Comparison of ENCODE assay signal across 14 cellular contexts in genomic region chr9:35651964-35652828, GRCh38. TPM values are rescaled to one million over a fixed set of nuclear protein-coding genes. Genes with fewer than 3 reads are reported as not detected.
DNase-seq lines count a peak whose midpoint lies in the region; ATAC-seq, FAIRE-seq and TF ChIP-seq lines count a peak whose summit lies in the region.
"Had no signal": no experiment of that assay in that cellular context is flagged by ENCODE, and none has a peak within 500 bp of the region (broad histone marks: within the 10 kb centered on the region; RNA-seq: fewer than 3 reads in every experiment).

No MANE protein-coding gene starts in this region.

- no peaks in the 10 kb centered on the region for H3K9me3 Mint-ChIP-seq in activated CD4-positive, alpha-beta memory T cell treated with anti-CD3 and anti-CD28 coated beads, Interleukin-2, amount 10 ng/mL, durations not matched to agents 7 days and 5 days
- H3K9me3 Mint-ChIP-seq: immature natural killer cell had no signal

- H3K27me3 ChIP-seq in neuronal stem cell (ENCODE audit: control insufficient read depth in 3 of 3, insufficient read depth in 3 of 3, low read depth in 1 of 3, low read length in 3 of 3): no peaks in the 10 kb centered on the region
- H3K27me3 ChIP-seq: thyroid gland had no signal

- no peak overlapping the region for H3K18ac ChIP-seq in neuronal stem cell (ENCODE audit: low read length)

- no peak for TF ChIP-seq EP300 in A549 (IDR thresholded peaks at IDR 0.05)

- no peak for TF ChIP-seq CTCF in A549 (IDR thresholded peaks at IDR 0.05)

- no peak overlapping the region for H4K8ac ChIP-seq in neuronal stem cell (ENCODE audit: low read depth, low read length)

- no peaks in the 10 kb centered on the region for H3K79me1 ChIP-seq in neuronal stem cell (ENCODE audit: low read depth, low read length)

- H2BK12ac ChIP-seq in neuronal stem cell (ENCODE audit: low read length): no peak overlapping the region

- no peaks in the 10 kb centered on the region for H3K27me3 Mint-ChIP-seq in activated CD4-positive, alpha-beta memory T cell treated with anti-CD3 and anti-CD28 coated beads, Interleukin-2, amount 10 ng/mL, durations not matched to agents 7 days and 5 days

- H3K36me3 ChIP-seq in neuronal stem cell (replicated peaks in 1 of 2; ENCODE audit: control insufficient read depth in 2 of 2, insufficient read depth in 2 of 2, low read length in 2 of 2): no peaks in the 10 kb centered on the region
- H3K36me3 ChIP-seq: thyroid gland had no signal

- H3K4me1 ChIP-seq in A549 (peaks cover 28% of the 10 kb centered on the region), neuronal stem cell (ENCODE audit: control insufficient read depth in 2 of 2, insufficient read depth in 1 of 2, low read depth in 1 of 2, low read length in 2 of 2) (peaks cover 3 to 5% of the 10 kb centered on the region in 2 donors)

- H3K4me1 Mint-ChIP-seq in activated CD4-positive, alpha-beta memory T cell treated with anti-CD3 and anti-CD28 coated beads, Interleukin-2, amount 10 ng/mL, durations not matched to agents 7 days and 5 days: peaks cover 57% of the 10 kb centered on the region

- H4K91ac ChIP-seq in neuronal stem cell (ENCODE audit: low read depth, low read length, poor library complexity): no peak overlapping the region

- POLR2A ChIA-PET in A549 (lab: Yijun Ruan, JAX): interaction anchor here (0.6 kb wide), 2 partner anchors 32 to 48 kb away, joined by 3 read pairs; no protein-coding TSS in a partner anchor
- POLR2A ChIA-PET in activated CD4-positive, alpha-beta memory T cell treated with anti-CD3 and anti-CD28 coated beads, Interleukin-2, amount 10 ng/mL, durations not matched to agents 7 days and 5 days (lab: Charles Lee): interaction anchor here (0.6 to 8.7 kb wide), 5 partner anchors 9 to 307 kb away, joined by 3 to 257 read pairs (median 85); partner anchors contain the start of genes ARHGEF39, CCDC107, CD72 and CREB3

- H2BK15ac ChIP-seq in neuronal stem cell (ENCODE audit: low read length): no peak overlapping the region

- H3K36me3 Mint-ChIP-seq in activated CD4-positive, alpha-beta memory T cell treated with anti-CD3 and anti-CD28 coated beads, Interleukin-2, amount 10 ng/mL, durations not matched to agents 7 days and 5 days (ENCODE audit: low read depth): peaks cover 31% of the 10 kb centered on the region
- H3K36me3 Mint-ChIP-seq: immature natural killer cell had no signal

- no peak overlapping the region for H3K9ac ChIP-seq in neuronal stem cell (ENCODE audit: low read depth, low read length, poor library complexity)

- no peak overlapping the region for H2AK5ac ChIP-seq in neuronal stem cell (ENCODE audit: low read depth, low read length)

- H2AFZ ChIP-seq in neuronal stem cell (ENCODE audit: low read length): no peak overlapping the region

- H3K4me2 ChIP-seq in A549: peak overlapping the region; percentile 73
- no peak overlapping the region for H3K4me2 ChIP-seq in neuronal stem cell (ENCODE audit: insufficient read depth, low read length, poor library complexity, severe bottlenecking)

- FAIRE-seq in A549 (lab: Jason Lieb, UNC): no peak

- H3K14ac ChIP-seq in neuronal stem cell (ENCODE audit: low read length): no peak overlapping the region

- no peak overlapping the region for H2BK5ac ChIP-seq in neuronal stem cell (ENCODE audit: low read length)

- CTCF ChIA-PET in A549 (lab: Yijun Ruan, JAX): interaction anchor here (0.9 to 1.0 kb wide), 2 partner anchors 43 to 87 kb away, joined by 4 to 6 read pairs; no protein-coding TSS in a partner anchor
- CTCF ChIA-PET in activated CD4-positive, alpha-beta memory T cell treated with anti-CD3 and anti-CD28 coated beads, Interleukin-2, amount 10 ng/mL, durations not matched to agents 7 days and 5 days (lab: Charles Lee): no interaction called here

- H2BK120ac ChIP-seq in neuronal stem cell (ENCODE audit: low read depth, low read length): no peak overlapping the region

- ATAC-seq in A549 (peak; percentile 53 to 65; a peak in 5 of 6 replicates), GM18498 (IDR thresholded peaks at IDR 0.05; ENCODE audit: unreplicated experiment) (no peak), GM19324 (IDR thresholded peaks at IDR 0.05; ENCODE audit: low FRiP score, unreplicated experiment) (no peak)

- H3K4ac ChIP-seq in neuronal stem cell (ENCODE audit: low read length): no peak overlapping the region

- H3K9me3 ChIP-seq in A549: no peaks in the 10 kb centered on the region
- H3K9me3 ChIP-seq in neuronal stem cell (replicated peaks in 1 of 2; ENCODE audit: control insufficient read depth in 2 of 2, insufficient read depth in 1 of 2, low read depth in 1 of 2, low read length in 2 of 2): no peaks in the 10 kb centered on the region
- H3K9me3 ChIP-seq: thyroid gland had no signal

- peak overlapping the region; percentile 88 for H3K4me3 Mint-ChIP-seq in activated CD4-positive, alpha-beta memory T cell treated with anti-CD3 and anti-CD28 coated beads, Interleukin-2, amount 10 ng/mL, durations not matched to agents 7 days and 5 days
- H3K4me3 Mint-ChIP-seq: immature natural killer cell had no signal

- TF ChIP-seq RAD21 in A549 (conservative IDR thresholded peaks at IDR 0.05 in 1 of 2, IDR thresholded peaks at IDR 0.05 in 1 of 2): no peak

- H3K4me3 ChIP-seq in A549 (no peak overlapping the region), neuronal stem cell (ENCODE audit: low read length in 2 of 2) (no peak overlapping the region)
- H3K4me3 ChIP-seq: skin epidermis, thyroid gland had no signal

- peak in 1 of 2 experiments; percentile 75 for DNase-seq in A549 (ENCODE audit: low read depth in 1 of 2, low spot score in 1 of 2)
- DNase-seq in HT-29 (ENCODE audit: low spot score): peak; percentile 14
- DNase-seq in activated CD4-positive, alpha-beta memory T cell treated with anti-CD3 and anti-CD28 coated beads, Interleukin-2, amount 10 ng/mL, durations not matched to agents 7 days and 5 days: no peak
- peak; percentile 79 for DNase-seq in iris pigment epithelial cell (ENCODE audit: low read depth)
- no peak for DNase-seq in neuronal stem cell (ENCODE audit: low spot score)
- DNase-seq in NCI-H2196 treated with DMSO at 0.1 percent for 48 hours (lab: John Stamatoyannopoulos, UW; ENCODE audit: unreplicated experiment): no peak
- DNase-seq: DMS 273 treated with DMSO at 0.1 percent for 48 hours, immature natural killer cell, NCI-H2029 treated with DMSO at 0.1 percent for 48 hours, thyroid gland had no signal

- H3K27ac Mint-ChIP-seq in activated CD4-positive, alpha-beta memory T cell treated with anti-CD3 and anti-CD28 coated beads, Interleukin-2, amount 10 ng/mL, durations not matched to agents 7 days and 5 days: peak overlapping the region; percentile 59

- no peak overlapping the region for H3K23ac ChIP-seq in neuronal stem cell (ENCODE audit: low read depth, low read length, poor library complexity)

- no peak for TF ChIP-seq POLR2A in A549 (IDR thresholded peaks at IDR 0.05; ENCODE audit: low read length)

- peak overlapping the region; percentile 45 to 65; a peak in 5 of 6 replicates for H3K27ac ChIP-seq in A549
- H3K27ac ChIP-seq in neuronal stem cell (replicated peaks; ENCODE audit: low read length): no peak overlapping the region
- H3K27ac ChIP-seq: thyroid gland had no signal

- WGBS in A549 (ENCODE audit: missing lambda C conversion rate): 63% methylated on average over 7 of the region's 7 CpGs
- no CpG with 5 or more reads among the region's 7 CpGs for WGBS in neuronal stem cell (ENCODE audit: extremely low coverage in 2 of 2, insufficient read length in 2 of 2, insufficient replicate concordance in 1 of 2), 2 donors

RNA-seq across cellular contexts. Expression of gene SIT1, which starts 1.5 kb away (rescaled TPM):
- polyA plus RNA-seq in A549 (2011; rRNA removed) (not detected in 2 replicates), A549 (2017; fragmentation: RNase III; extraction: RNeasy Plus Mini Kit Qiagen cat#74134 plus additional on column Dnase treatment) (not detected in 3 replicates)
- not detected in 2 replicates for polyA plus RNA-seq in A549 (2012; cell fraction: cytosol; rRNA removed)
- polyA plus RNA-seq in A549 (2012; cell fraction: nucleus; rRNA removed): not detected in 2 replicates
- polyA minus RNA-seq in A549 (2011; rRNA and poly(A)+ RNA removed): not detected in 2 replicates
- not detected in 2 replicates for total RNA-seq in HT-29 (2014; rRNA removed; shearing (Covaris generic))
- total RNA-seq in activated CD4-positive, alpha-beta memory T cell treated with anti-CD3 and anti-CD28 coated beads, Interleukin-2, amount 10 ng/mL, durations not matched to agents 7 days and 5 days: 100 to 1,000 TPM; 210 to 214 TPM
- polyA plus RNA-seq in neuronal stem cell (2013, experiment 1 of 2): 0.53 TPM
- 0.43 TPM for polyA plus RNA-seq in neuronal stem cell (2013, experiment 2 of 2)
- total RNA-seq: cerebellum had no signal

RNA-seq across cellular contexts. Expression of gene RMRP, which starts 5.6 kb away (rescaled TPM):
- polyA plus RNA-seq in A549 (2011; rRNA removed) (80.2 and 257 TPM in 2 replicates), A549 (2017; fragmentation: RNase III; extraction: RNeasy Plus Mini Kit Qiagen cat#74134 plus additional on column Dnase treatment) (14.7 TPM in 1 of 3 replicates, not detected in the others)
- polyA plus RNA-seq in A549 (2012; cell fraction: cytosol; rRNA removed): 70.8 and 88.5 TPM in 2 replicates
- polyA plus RNA-seq in A549 (2012; cell fraction: nucleus; rRNA removed): 313 TPM in 1 of 2 replicates, not detected in the other
- polyA minus RNA-seq in A549 (2011; rRNA and poly(A)+ RNA removed): 13,550 and 18,381 TPM in 2 replicates
- total RNA-seq in HT-29 (2014; rRNA removed; shearing (Covaris generic)): 23,916 and 27,637 TPM in 2 replicates
- total RNA-seq in activated CD4-positive, alpha-beta memory T cell treated with anti-CD3 and anti-CD28 coated beads, Interleukin-2, amount 10 ng/mL, durations not matched to agents 7 days and 5 days: over 10,000 TPM in 1 of 2 experiments, 1,000 to 10,000 TPM in 1; 9,885 to 10,678 TPM
- polyA plus RNA-seq in neuronal stem cell (2013, experiment 1 of 2): not detected
- 4.7 TPM for polyA plus RNA-seq in neuronal stem cell (2013, experiment 2 of 2)

RNA-seq across cellular contexts. Expression of gene CCDC107, which starts 5.9 kb away (rescaled TPM):
- polyA plus RNA-seq in A549 (2011; rRNA removed) (11.0 and 13.3 TPM in 2 replicates), A549 (2017; fragmentation: RNase III; extraction: RNeasy Plus Mini Kit Qiagen cat#74134 plus additional on column Dnase treatment) (20.4 to 21.9 TPM (median 20.7 TPM) in 3 replicates)
- polyA plus RNA-seq in A549 (2012; cell fraction: cytosol; rRNA removed): 24.8 and 25.7 TPM in 2 replicates
- polyA plus RNA-seq in A549 (2012; cell fraction: nucleus; rRNA removed): 16.2 and 17.0 TPM in 2 replicates
- polyA minus RNA-seq in A549 (2011; rRNA and poly(A)+ RNA removed): 6.2 and 9.3 TPM in 2 replicates
- 19.7 and 19.9 TPM in 2 replicates for total RNA-seq in HT-29 (2014; rRNA removed; shearing (Covaris generic))
- total RNA-seq in activated CD4-positive, alpha-beta memory T cell treated with anti-CD3 and anti-CD28 coated beads, Interleukin-2, amount 10 ng/mL, durations not matched to agents 7 days and 5 days: 10 to 100 TPM; 36.6 to 37.7 TPM
- 15.3 TPM for polyA plus RNA-seq in neuronal stem cell (2013, experiment 1 of 2)
- 15.5 TPM for polyA plus RNA-seq in neuronal stem cell (2013, experiment 2 of 2)

RNA-seq across cellular contexts. Expression of gene ARHGEF39, which starts 12.8 kb away (rescaled TPM):
- polyA plus RNA-seq in A549 (2011; rRNA removed): 17.6 and 21.4 TPM in 2 replicates
- 18.5 and 21.2 TPM in 2 replicates for polyA plus RNA-seq in A549 (2012; cell fraction: cytosol; rRNA removed)
- polyA plus RNA-seq in A549 (2012; cell fraction: nucleus; rRNA removed): 55.0 and 61.4 TPM in 2 replicates
- polyA plus RNA-seq in A549 (2017; fragmentation: RNase III; extraction: RNeasy Plus Mini Kit Qiagen cat#74134 plus additional on column Dnase treatment): 16.7 to 19.5 TPM (median 18.3 TPM) in 3 replicates
- 24.9 and 27.1 TPM in 2 replicates for polyA minus RNA-seq in A549 (2011; rRNA and poly(A)+ RNA removed)
- total RNA-seq in HT-29 (2014; rRNA removed; shearing (Covaris generic)): 16.2 and 23.4 TPM in 2 replicates
- 10 to 100 TPM; 19.1 to 19.9 TPM for total RNA-seq in activated CD4-positive, alpha-beta memory T cell treated with anti-CD3 and anti-CD28 coated beads, Interleukin-2, amount 10 ng/mL, durations not matched to agents 7 days and 5 days
- polyA plus RNA-seq in neuronal stem cell (2013, experiment 1 of 2): 22.9 TPM
- 23.5 TPM for polyA plus RNA-seq in neuronal stem cell (2013, experiment 2 of 2)

RNA-seq across cellular contexts. Expression of gene CA9, which starts 21.5 kb away (rescaled TPM):
- polyA plus RNA-seq in A549 (2011; rRNA removed): 16.3 and 32.9 TPM in 2 replicates
- 2.8 and 3.1 TPM in 2 replicates for polyA plus RNA-seq in A549 (2012; cell fraction: cytosol; rRNA removed)
- 4.2 and 7.7 TPM in 2 replicates for polyA plus RNA-seq in A549 (2012; cell fraction: nucleus; rRNA removed)
- 2.5 to 5.6 TPM (median 4.5 TPM) in 3 replicates for polyA plus RNA-seq in A549 (2017; fragmentation: RNase III; extraction: RNeasy Plus Mini Kit Qiagen cat#74134 plus additional on column Dnase treatment)
- 7.8 and 13.3 TPM in 2 replicates for polyA minus RNA-seq in A549 (2011; rRNA and poly(A)+ RNA removed)
- 82.8 and 95.4 TPM in 2 replicates for total RNA-seq in HT-29 (2014; rRNA removed; shearing (Covaris generic))
- 1 to 10 TPM; 1.1 to 1.2 TPM for total RNA-seq in activated CD4-positive, alpha-beta memory T cell treated with anti-CD3 and anti-CD28 coated beads, Interleukin-2, amount 10 ng/mL, durations not matched to agents 7 days and 5 days
- polyA plus RNA-seq in neuronal stem cell (2013, experiment 1 of 2): 1.1 TPM
- polyA plus RNA-seq in neuronal stem cell (2013, experiment 2 of 2): 1.7 TPM
- total RNA-seq: cerebellum, thyroid gland had no signal
- polyA plus RNA-seq: immature natural killer cell had no signal

Comparison
In these comparisons a context has a peak if more than half of its experiments do, and no peak if none do; other contexts are left out.
1. ATAC-seq: peak in A549 (2 of 2); none in GM18498 (single experiment) and GM19324 (single experiment).
2. DNase-seq: peak in HT-29 (single experiment) and iris pigment epithelial cell (single experiment); none in activated CD4-positive, alpha-beta memory T cell treated with anti-CD3 and anti-CD28 coated beads, Interleukin-2, amount 10 ng/mL, durations not matched to agents 7 days and 5 days (single experiment), neuronal stem cell (single experiment) and NCI-H2196 treated with DMSO at 0.1 percent for 48 hours (single experiment).
3. RNA of gene SIT1, which starts 1.5 kb away (total RNA-seq): 210 to 214 TPM in activated CD4-positive, alpha-beta memory T cell treated with anti-CD3 and anti-CD28 coated beads, Interleukin-2, amount 10 ng/mL, durations not matched to agents 7 days and 5 days; not detected in HT-29; every median in the first group is over 100 times any median in the second.